In the genomic region with DNA sequence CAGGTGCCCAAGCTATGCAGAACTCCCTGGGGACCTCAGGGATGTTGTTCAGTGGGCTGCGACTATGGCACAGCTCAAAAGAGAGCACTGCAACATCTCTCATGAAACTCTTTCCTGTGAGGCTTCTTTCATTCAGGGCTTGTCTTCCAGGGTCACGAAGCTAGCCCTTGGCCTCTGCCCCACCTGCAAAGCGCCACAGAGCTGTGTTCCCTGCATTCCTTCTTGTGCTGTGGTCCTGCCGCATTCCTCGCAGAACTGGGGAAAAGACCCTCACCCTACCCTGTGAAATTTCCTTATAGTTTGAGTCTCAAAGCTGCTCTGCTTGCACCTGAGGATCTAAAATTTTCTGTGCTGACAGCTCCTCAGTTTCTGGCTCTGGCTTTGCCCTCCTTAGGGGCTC, we compare ENCODE assay signal across 1 cellular context.
TF ChIP-seq lines count a peak whose summit lies in the region.

No MANE protein-coding gene starts in this region.

TF ChIP-seq in IMR-90, 13 proteins besides CTCF, POLR2A, EP300 and RAD21:
- no peak for TF ChIP-seq MAZ (IDR thresholded peaks at IDR 0.05; ENCODE audit: borderline replicate concordance, low read depth, low read length)
- TF ChIP-seq FOS (IDR thresholded peaks at IDR 0.05; ENCODE audit: low read depth, low read length): no peak
- TF ChIP-seq CHD1 (IDR thresholded peaks at IDR 0.05; ENCODE audit: low read depth, low read length): no peak
- TF ChIP-seq, protein P1, sequence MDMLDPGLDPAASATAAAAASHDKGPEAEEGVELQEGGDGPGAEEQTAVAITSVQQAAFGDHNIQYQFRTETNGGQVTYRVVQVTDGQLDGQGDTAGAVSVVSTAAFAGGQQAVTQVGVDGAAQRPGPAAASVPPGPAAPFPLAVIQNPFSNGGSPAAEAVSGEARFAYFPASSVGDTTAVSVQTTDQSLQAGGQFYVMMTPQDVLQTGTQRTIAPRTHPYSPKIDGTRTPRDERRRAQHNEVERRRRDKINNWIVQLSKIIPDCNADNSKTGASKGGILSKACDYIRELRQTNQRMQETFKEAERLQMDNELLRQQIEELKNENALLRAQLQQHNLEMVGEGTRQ (IDR thresholded peaks at IDR 0.05; ENCODE audit: low read depth, low read length): no peak
- TF ChIP-seq, protein P2, sequence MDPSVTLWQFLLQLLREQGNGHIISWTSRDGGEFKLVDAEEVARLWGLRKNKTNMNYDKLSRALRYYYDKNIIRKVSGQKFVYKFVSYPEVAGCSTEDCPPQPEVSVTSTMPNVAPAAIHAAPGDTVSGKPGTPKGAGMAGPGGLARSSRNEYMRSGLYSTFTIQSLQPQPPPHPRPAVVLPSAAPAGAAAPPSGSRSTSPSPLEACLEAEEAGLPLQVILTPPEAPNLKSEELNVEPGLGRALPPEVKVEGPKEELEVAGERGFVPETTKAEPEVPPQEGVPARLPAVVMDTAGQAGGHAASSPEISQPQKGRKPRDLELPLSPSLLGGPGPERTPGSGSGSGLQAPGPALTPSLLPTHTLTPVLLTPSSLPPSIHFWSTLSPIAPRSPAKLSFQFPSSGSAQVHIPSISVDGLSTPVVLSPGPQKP (IDR thresholded peaks at IDR 0.05; ENCODE audit: borderline replicate concordance, low read depth, low read length): no peak
- TF ChIP-seq RCOR1 (IDR thresholded peaks at IDR 0.05; ENCODE audit: insufficient replicate concordance, low read length): no peak
- no peak for TF ChIP-seq CEBPB (IDR thresholded peaks at IDR 0.05; ENCODE audit: low read depth, low read length)
- no peak for TF ChIP-seq MXI1 (IDR thresholded peaks at IDR 0.05; ENCODE audit: borderline replicate concordance, low read depth, low read length)
- TF ChIP-seq NFE2L2 (IDR thresholded peaks at IDR 0.05; ENCODE audit: low read depth, low read length): no peak
- no peak for TF ChIP-seq BHLHE40 (IDR thresholded peaks at IDR 0.05; ENCODE audit: low read depth, low read length)
- TF ChIP-seq MAFK (IDR thresholded peaks at IDR 0.05; ENCODE audit: low read depth, low read length): no peak
- no peak for TF ChIP-seq SMC3 (IDR thresholded peaks at IDR 0.05; ENCODE audit: low read depth, low read length)
- TF ChIP-seq RFX5 (IDR thresholded peaks at IDR 0.05; ENCODE audit: low read depth, low read length): no peak
